In genomic region chr7:142459557-142459963, GRCh38 we compare ENCODE assay signal across 8 cellular contexts.
A peak's percentile ranks its signal among the peaks of the same experiment; 100 is the strongest.
DNase-seq lines count a peak whose midpoint lies in the region; ATAC-seq and TF ChIP-seq lines count a peak whose summit lies in the region.

No MANE protein-coding gene starts in this region.

- in situ Hi-C loops in Panc1 (cut with HindIII; ENCODE audit: low pct_unique_long_range_greater_than_20kb, low sequenced_read_pairs): no loop called here

- H3K36me3 ChIP-seq in Panc1 (ENCODE audit: control insufficient read depth, insufficient read depth, low read length): no peaks in the 10 kb centered on the region

- no peak overlapping the region for H3K4me3 Mint-ChIP-seq in activated CD4-positive, alpha-beta T cell treated with anti-CD3 and anti-CD28 coated beads, Interleukin-2, amount 10 ng/mL, durations not matched to agents 24 days and 14 days

- H3K27me3 ChIP-seq in Panc1 (ENCODE audit: control insufficient read depth, insufficient read depth, low read length): peaks cover 2% of the 10 kb centered on the region; the same call in 1 of the 2 replicates

- no peak overlapping the region for H3K4me3 ChIP-seq in Panc1 (ENCODE audit: low read depth in 2 of 2, low read length in 2 of 2)
- H3K4me3 ChIP-seq in coronary artery: no peak overlapping the region

- POLR2A ChIA-PET in Panc1 (lab: Charles Lee): no interaction called here

- peak overlapping the region; percentile 34 for H3K27ac Mint-ChIP-seq in activated CD4-positive, alpha-beta T cell treated with anti-CD3 and anti-CD28 coated beads, Interleukin-2, amount 10 ng/mL, durations not matched to agents 24 days and 14 days

- H3K27me3 Mint-ChIP-seq in activated CD4-positive, alpha-beta T cell treated with anti-CD3 and anti-CD28 coated beads, Interleukin-2, amount 10 ng/mL, durations not matched to agents 24 days and 14 days: no peaks in the 10 kb centered on the region

- no peaks in the 10 kb centered on the region for H3K9me3 ChIP-seq in Panc1 (ENCODE audit: control insufficient read depth, insufficient read depth, low read depth, low read length)

- peaks cover 50% of the 10 kb centered on the region for H3K4me1 Mint-ChIP-seq in activated CD4-positive, alpha-beta T cell treated with anti-CD3 and anti-CD28 coated beads, Interleukin-2, amount 10 ng/mL, durations not matched to agents 24 days and 14 days

- H3K36me3 Mint-ChIP-seq in activated CD4-positive, alpha-beta T cell treated with anti-CD3 and anti-CD28 coated beads, Interleukin-2, amount 10 ng/mL, durations not matched to agents 24 days and 14 days (ENCODE audit: low read depth): no peaks in the 10 kb centered on the region

- DNase-seq in activated CD4-positive, alpha-beta T cell treated with anti-CD3 and anti-CD28 coated beads, Interleukin-2, amount 10 ng/mL, durations not matched to agents 24 days and 14 days: peak; percentile 77
- DNase-seq in activated CD4-positive, alpha-beta T cell treated with anti-CD3 and anti-CD28 coated beads, Interleukin-2, amount 50 U/mL, for 4 hours: no peak
- DNase-seq in Panc1 (ENCODE audit: low read depth, low spot score): no peak
- no peak for DNase-seq in coronary artery (ENCODE audit: low spot score)
- DNase-seq in medulla oblongata (ENCODE audit: extremely low spot score): peak; percentile 86
- DNase-seq in activated effector memory CD4-positive, alpha-beta T cell treated with Interleukin-2 at 50 U/mL for 16 hours: no peak

- no peaks in the 10 kb centered on the region for H3K9me3 Mint-ChIP-seq in activated CD4-positive, alpha-beta T cell treated with anti-CD3 and anti-CD28 coated beads, Interleukin-2, amount 10 ng/mL, durations not matched to agents 24 days and 14 days

- no TSS peak for BruUV-seq in Panc1 (replicated peaks; lab: Mats Ljungman, UMichigan)

- intact Hi-C loops in activated CD4-positive, alpha-beta T cell treated with anti-CD3 and anti-CD28 coated beads, Interleukin-2, amount 10 ng/mL, durations not matched to agents 24 days and 14 days (cut with micrococcal nuclease): loop anchor here (1.0 to 5.0 kb wide), 3 partner anchors 18 to 38 kb away; no protein-coding TSS in a partner anchor
- intact Hi-C loops in Panc1 (cut with micrococcal nuclease; ENCODE audit: unreplicated experiment): no loop called here

- H3K27ac ChIP-seq in Panc1 (ENCODE audit: low read length) (no peak overlapping the region), coronary artery (no peak overlapping the region)

- CTCF ChIA-PET in Panc1 (lab: Charles Lee): interaction anchor here (0.7 to 1.4 kb wide), 3 partner anchors 23 to 66 kb away, joined by 3 read pairs; no protein-coding TSS in a partner anchor

- peak; percentile 85 for TF ChIP-seq CTCF in Panc1 (IDR thresholded peaks at IDR 0.05)
- peak; percentile 43 for TF ChIP-seq CTCF in coronary artery (IDR thresholded peaks at IDR 0.05)

- no peaks in the 10 kb centered on the region for H3K4me1 ChIP-seq in Panc1 (ENCODE audit: control insufficient read depth, insufficient read depth, low read length)

- ATAC-seq in GM21381 (IDR thresholded peaks at IDR 0.05; ENCODE audit: unreplicated experiment) (peak; percentile 69), HG03565 (IDR thresholded peaks at IDR 0.05; ENCODE audit: unreplicated experiment) (peak; percentile 79), Panc1 (peak; percentile 87)

Comparison
In these comparisons a context has a peak if more than half of its experiments do, and no peak if none do; other contexts are left out.
1. DNase-seq: peak in activated CD4-positive, alpha-beta T cell treated with anti-CD3 and anti-CD28 coated beads, Interleukin-2, amount 10 ng/mL, durations not matched to agents 24 days and 14 days (single experiment) and medulla oblongata (single experiment); none in activated CD4-positive, alpha-beta T cell treated with anti-CD3 and anti-CD28 coated beads, Interleukin-2, amount 50 U/mL, for 4 hours (0 of 2), Panc1 (single experiment), coronary artery (single experiment) and activated effector memory CD4-positive, alpha-beta T cell treated with Interleukin-2 at 50 U/mL for 16 hours (single experiment).
2. Peak in every context shown above with its lines, with median percentiles within 50 percentile points of each other: ATAC-seq.